Comparison of ENCODE assay signal across 12 cellular contexts in genomic region chr17:40281663-40282062, GRCh38. TPM values are rescaled to one million over a fixed set of nuclear protein-coding genes. Genes with fewer than 3 reads are reported as not detected.
DNase-seq lines count a peak whose midpoint lies in the region; ATAC-seq, FAIRE-seq and TF ChIP-seq lines count a peak whose summit lies in the region.
"Had no signal": no experiment of that assay in that cellular context is flagged by ENCODE, and none has a peak within 500 bp of the region (broad histone marks: within the 10 kb centered on the region; RNA-seq: fewer than 3 reads in every experiment).

No MANE protein-coding gene starts in this region.

- H3K36me3 Mint-ChIP-seq in activated CD8-positive, alpha-beta memory T cell treated with anti-CD3 and anti-CD28 coated beads, Interleukin-2, amount 10 ng/mL, durations not matched to agents 7 days and 5 days = peaks cover 34% of the 10 kb centered on the region
- H3K36me3 Mint-ChIP-seq in nephron progenitor cell (ENCODE audit: low read depth) = peaks cover 54% of the 10 kb centered on the region

- BruUV-seq in K562 (replicated peaks; lab: Mats Ljungman, UMichigan) = no TSS peak

- peak overlapping the region; percentile 35 for H3K4me3 Mint-ChIP-seq in activated CD8-positive, alpha-beta memory T cell treated with anti-CD3 and anti-CD28 coated beads, Interleukin-2, amount 10 ng/mL, durations not matched to agents 7 days and 5 days
- H3K4me3 Mint-ChIP-seq in nephron progenitor cell = no peak overlapping the region

- no peak overlapping the region for H3K4me3 ChIP-seq in K562
- H3K4me3 ChIP-seq in BE2C (ENCODE audit: low read depth, low read length) = no peak overlapping the region
- H3K4me3 ChIP-seq: A549, colonic mucosa, smooth muscle cell had no signal

- CTCF ChIA-PET in activated CD8-positive, alpha-beta memory T cell treated with anti-CD3 and anti-CD28 coated beads, Interleukin-2, amount 10 ng/mL, durations not matched to agents 7 days and 5 days (lab: Charles Lee) = interaction anchor here (0.7 to 3.6 kb wide), 6 partner anchors 9 to 301 kb away, joined by 3 to 14 read pairs (median 4); partner anchors contain the start of genes PSMD3 and WIPF2
- CTCF ChIA-PET in K562 (lab: Yijun Ruan, JAX; ENCODE audit: low intra/inter-chr PET ratio) = interaction anchor here (0.6 kb wide), 1 partner anchor 61 kb away, joined by 3 read pairs; no protein-coding TSS in a partner anchor

- H3K4me2 ChIP-seq in K562 (ENCODE audit: insufficient read depth, low read length) = no peak overlapping the region
- H3K4me2 ChIP-seq: A549, smooth muscle cell had no signal

- H4K20me1 ChIP-seq in K562 (replicated peaks; ENCODE audit: control insufficient read depth, insufficient read depth, low read length) = no peaks in the 10 kb centered on the region

- WGBS in K562 (ENCODE audit: insufficient coverage, low coverage, missing lambda C conversion rate) = 59% methylated on average over 2 of the region's 2 CpGs

- DNase-seq in activated CD8-positive, alpha-beta memory T cell treated with anti-CD3 and anti-CD28 coated beads, Interleukin-2, amount 10 ng/mL, durations not matched to agents 7 days and 5 days = peak; percentile 59
- no peak for DNase-seq in activated CD8-positive, alpha-beta memory T cell treated with anti-CD3 and anti-CD28 coated beads, Interleukin-2, amount 50 U/mL, for 4 hours
- peak; percentile 51 for DNase-seq in M059J (ENCODE audit: low read depth)
- DNase-seq in K562 (ENCODE audit: extremely low read depth in 1 of 4, low spot score in 3 of 4) = no peak
- no peak for DNase-seq in nephron progenitor cell
- no peak for DNase-seq in BE2C
- no peak for DNase-seq in stimulated activated CD4-positive, alpha-beta T cell treated with anti-CD3 and anti-CD28 coated beads, Interleukin-4, amount 100 ng/mL, for 1 hour
- DNase-seq: colonic mucosa, substantia nigra had no signal

- H3K27me3 Mint-ChIP-seq in activated CD8-positive, alpha-beta memory T cell treated with anti-CD3 and anti-CD28 coated beads, Interleukin-2, amount 10 ng/mL, durations not matched to agents 7 days and 5 days = no peaks in the 10 kb centered on the region
- no peaks in the 10 kb centered on the region for H3K27me3 Mint-ChIP-seq in nephron progenitor cell (ENCODE audit: low read depth, poor library complexity)

- H3K27ac ChIP-seq in K562 (ENCODE audit: extremely low read depth, low read depth, low read length) = no peak overlapping the region
- H3K27ac ChIP-seq: A549, colonic mucosa had no signal

- H3K4me1 ChIP-seq in K562 (replicated peaks in 1 of 2; ENCODE audit: control insufficient read depth in 2 of 2, insufficient read depth in 2 of 2, low read length in 2 of 2) (no peaks in the 10 kb centered on the region), BE2C (no peaks in the 10 kb centered on the region)

- intact Hi-C loops in K562 (cut with micrococcal nuclease) = no loop called here

- POLR2A ChIA-PET in K562 (lab: Yijun Ruan, JAX) = interaction anchor here (0.6 to 1.3 kb wide), 2 partner anchors 29 to 222 kb away, joined by 3 to 4 read pairs; no protein-coding TSS in a partner anchor

- no peak for TF ChIP-seq CTCF in K562 (IDR thresholded peaks at IDR 0.05 in 2 of 3, conservative IDR thresholded peaks at IDR 0.05 in 1 of 3; ENCODE audit: insufficient read depth in 2 of 3, low read depth in 1 of 3, low read length in 3 of 3)
- no peak for TF ChIP-seq CTCF in nephron progenitor cell (IDR thresholded peaks at IDR 0.05)
- no peak for TF ChIP-seq CTCF in BE2C (IDR thresholded peaks at IDR 0.05; ENCODE audit: low read depth, low read length)

- TF ChIP-seq RAD21 in K562 (CRISPR knock-in tag; conservative IDR thresholded peaks at IDR 0.05 in 1 of 2, IDR thresholded peaks at IDR 0.05 in 1 of 2) = no peak

- H3K79me2 ChIP-seq in K562 (ENCODE audit: control insufficient read depth, insufficient read depth, low read length) = no peaks in the 10 kb centered on the region

- no peak for FAIRE-seq in K562 (lab: Jason Lieb, UNC)
- FAIRE-seq: A549 had no signal

- peaks cover 49% of the 10 kb centered on the region for H3K4me1 Mint-ChIP-seq in activated CD8-positive, alpha-beta memory T cell treated with anti-CD3 and anti-CD28 coated beads, Interleukin-2, amount 10 ng/mL, durations not matched to agents 7 days and 5 days
- peaks cover 5% of the 10 kb centered on the region for H3K4me1 Mint-ChIP-seq in nephron progenitor cell

- no peaks in the 10 kb centered on the region for H3K9me3 Mint-ChIP-seq in activated CD8-positive, alpha-beta memory T cell treated with anti-CD3 and anti-CD28 coated beads, Interleukin-2, amount 10 ng/mL, durations not matched to agents 7 days and 5 days (ENCODE audit: low read depth)
- H3K9me3 Mint-ChIP-seq in nephron progenitor cell = no peaks in the 10 kb centered on the region

- in situ Hi-C loops in K562 (cut with MboI) = loop anchor here (25.0 kb wide), 1 partner anchor 269 kb away; the partner anchor contains the start of gene CSF3

- no peak for TF ChIP-seq POLR2A in K562 (conservative IDR thresholded peaks at IDR 0.05)

- H3K27me3 ChIP-seq in K562 (ENCODE audit: control insufficient read depth in 2 of 2, insufficient read depth in 2 of 2, low read length in 2 of 2) = no peaks in the 10 kb centered on the region
- no peaks in the 10 kb centered on the region for H3K27me3 ChIP-seq in BE2C
- H3K27me3 ChIP-seq: colonic mucosa had no signal

- peaks cover 44% of the 10 kb centered on the region for H3K36me3 ChIP-seq in K562 (ENCODE audit: control insufficient read depth, insufficient read depth, low read length)
- H3K36me3 ChIP-seq in BE2C = peaks cover 20% of the 10 kb centered on the region
- H3K36me3 ChIP-seq: colonic mucosa had no signal

- no peak overlapping the region for H2AFZ ChIP-seq in K562 (ENCODE audit: low read depth, low read length)

- no peaks in the 10 kb centered on the region for H3K9me1 ChIP-seq in K562 (ENCODE audit: control insufficient read depth, insufficient read depth, low read length)

- peak overlapping the region; percentile 74 for H3K27ac Mint-ChIP-seq in activated CD8-positive, alpha-beta memory T cell treated with anti-CD3 and anti-CD28 coated beads, Interleukin-2, amount 10 ng/mL, durations not matched to agents 7 days and 5 days
- peak overlapping the region; percentile 78 for H3K27ac Mint-ChIP-seq in nephron progenitor cell

- ATAC-seq in activated CD8-positive, alpha-beta memory T cell treated with anti-CD3 and anti-CD28 coated beads, Interleukin-2, amount 10 ng/mL, durations not matched to agents 7 days and 5 days = peak; percentile 41
- no peak for ATAC-seq in K562
- ATAC-seq in GM19023 (IDR thresholded peaks at IDR 0.05; ENCODE audit: unreplicated experiment) = no peak
- ATAC-seq: A549 had no signal

- H3K9ac ChIP-seq in K562 (ENCODE audit: insufficient read depth in 1 of 2, low read depth in 2 of 2, low read length in 2 of 2) = no peak overlapping the region

- no peak for TF ChIP-seq EP300 in K562 (IDR thresholded peaks at IDR 0.05; ENCODE audit: low read length)

- H3K9me3 ChIP-seq in K562 (replicated peaks; ENCODE audit: control insufficient read depth, insufficient read depth, low read depth, low read length) (no peaks in the 10 kb centered on the region), BE2C (no peaks in the 10 kb centered on the region)
- H3K9me3 ChIP-seq: A549, colonic mucosa had no signal

RNA-seq across cellular contexts. Expression of gene CDC6, which starts 6.0 kb away (rescaled TPM):
- 100 to 1,000 TPM; 109 to 111 TPM for total RNA-seq in activated CD8-positive, alpha-beta memory T cell treated with anti-CD3 and anti-CD28 coated beads, Interleukin-2, amount 10 ng/mL, durations not matched to agents 7 days and 5 days
- total RNA-seq in M059J (2014; rRNA removed; shearing (Covaris generic)) = 37.5 and 48.9 TPM in 2 replicates
- total RNA-seq in K562 (2011; cell fraction: chromatin; rRNA removed; ENCODE audit: low replicate concordance) = 102 and 166 TPM in 2 replicates
- total RNA-seq in K562 (2011; cell fraction: nucleolus; rRNA removed) = 52.6 and 55.5 TPM in 2 replicates
- total RNA-seq in K562 (2011; cell fraction: nucleoplasm; rRNA removed) = 82.0 and 95.0 TPM in 2 replicates
- total RNA-seq in K562 (2014; rRNA removed) (67.4 and 78.9 TPM in 2 replicates), K562 (2014; rRNA removed; fragmentation: Illumina TruSeq; extraction: Trizol) (119 and 133 TPM in 2 replicates), K562 (2015; rRNA removed; fragmentation: Illumina TruSeq; extraction: Trizol) (110 and 112 TPM in 2 replicates), K562 (2021) (121 and 126 TPM in 2 replicates)
- polyA plus RNA-seq in K562 (2011; rRNA removed) (63.3 and 106 TPM in 2 replicates), K562 (2014; fragmentation: Illumina TruSeq; extraction: Trizol) (141 and 150 TPM in 2 replicates), K562 (2014; fragmentation: Nextera tagmentation; extraction: Ambion mirVana) (10 to 100 TPM; 29.6 to 55.0 TPM), K562 (2014; rRNA removed) (70.5 and 73.4 TPM in 2 replicates)
- polyA plus RNA-seq in K562 (2011; cell fraction: cytosol; rRNA removed) = 26.5 and 34.3 TPM in 2 replicates
- 33.5 and 41.3 TPM in 2 replicates for polyA plus RNA-seq in K562 (2011; cell fraction: nucleus; rRNA removed)
- 67.6 and 73.5 TPM in 2 replicates for polyA plus RNA-seq in K562 (2012)
- polyA minus RNA-seq in K562 (2011; rRNA and poly(A)+ RNA removed) = 64.2 and 81.5 TPM in 2 replicates
- polyA minus RNA-seq in K562 (2011; cell fraction: cytosol; rRNA and poly(A)+ RNA removed) = 15.9 and 41.5 TPM in 2 replicates
- 28.5 and 39.0 TPM in 2 replicates for polyA minus RNA-seq in K562 (2011; cell fraction: nucleus; rRNA and poly(A)+ RNA removed)
- polyA plus RNA-seq in BE2C (2012; ENCODE audit: insufficient read depth, insufficient read length, low read depth) = 7.1 TPM

RNA-seq across cellular contexts. Expression of gene RARA, which starts 27.3 kb away (rescaled TPM):
- 10 to 100 TPM; 29.9 to 39.5 TPM for total RNA-seq in activated CD8-positive, alpha-beta memory T cell treated with anti-CD3 and anti-CD28 coated beads, Interleukin-2, amount 10 ng/mL, durations not matched to agents 7 days and 5 days
- 9.4 and 17.8 TPM in 2 replicates for total RNA-seq in M059J (2014; rRNA removed; shearing (Covaris generic))
- total RNA-seq in K562 (2011; cell fraction: chromatin; rRNA removed; ENCODE audit: low replicate concordance) = 7.6 and 15.2 TPM in 2 replicates
- 9.7 and 10.0 TPM in 2 replicates for total RNA-seq in K562 (2011; cell fraction: nucleolus; rRNA removed)
- 5.5 and 6.0 TPM in 2 replicates for total RNA-seq in K562 (2011; cell fraction: nucleoplasm; rRNA removed)
- 13.6 and 18.7 TPM in 2 replicates for total RNA-seq in K562 (2014; rRNA removed)
- 5.0 and 7.5 TPM in 2 replicates for total RNA-seq in K562 (2014; rRNA removed; fragmentation: Illumina TruSeq; extraction: Trizol)
- total RNA-seq in K562 (2015; rRNA removed; fragmentation: Illumina TruSeq; extraction: Trizol) = 7.9 and 8.3 TPM in 2 replicates
- total RNA-seq in K562 (2021) = 26.2 and 28.0 TPM in 2 replicates
- polyA plus RNA-seq in K562 (2011; rRNA removed) = 2.7 and 3.5 TPM in 2 replicates
- polyA plus RNA-seq in K562 (2011; cell fraction: cytosol; rRNA removed) = 1.4 and 4.5 TPM in 2 replicates
- 4.6 and 15.6 TPM in 2 replicates for polyA plus RNA-seq in K562 (2011; cell fraction: nucleus; rRNA removed)
- polyA plus RNA-seq in K562 (2012) = 16.2 and 25.9 TPM in 2 replicates
- 24.2 and 25.2 TPM in 2 replicates for polyA plus RNA-seq in K562 (2014; fragmentation: Illumina TruSeq; extraction: Trizol)
- polyA plus RNA-seq in K562 (2014; fragmentation: Nextera tagmentation; extraction: Ambion mirVana) = under 1 TPM; 0.10 TPM
- 12.2 and 13.0 TPM in 2 replicates for polyA plus RNA-seq in K562 (2014; rRNA removed)
- 2.8 and 4.2 TPM in 2 replicates for polyA minus RNA-seq in K562 (2011; rRNA and poly(A)+ RNA removed)
- polyA minus RNA-seq in K562 (2011; cell fraction: cytosol; rRNA and poly(A)+ RNA removed) = 9.2 and 9.8 TPM in 2 replicates
- 3.9 and 4.2 TPM in 2 replicates for polyA minus RNA-seq in K562 (2011; cell fraction: nucleus; rRNA and poly(A)+ RNA removed)
- 141 TPM for polyA plus RNA-seq in BE2C (2012; ENCODE audit: insufficient read depth, insufficient read length, low read depth)

Comparison
In these comparisons a context has a peak if more than half of its experiments do, and no peak if none do; other contexts are left out.
1. DNase-seq: peak in activated CD8-positive, alpha-beta memory T cell treated with anti-CD3 and anti-CD28 coated beads, Interleukin-2, amount 10 ng/mL, durations not matched to agents 7 days and 5 days (single experiment) and M059J (single experiment); none in activated CD8-positive, alpha-beta memory T cell treated with anti-CD3 and anti-CD28 coated beads, Interleukin-2, amount 50 U/mL, for 4 hours (single experiment), K562 (0 of 4), nephron progenitor cell (single experiment), BE2C (single experiment) and stimulated activated CD4-positive, alpha-beta T cell treated with anti-CD3 and anti-CD28 coated beads, Interleukin-4, amount 100 ng/mL, for 1 hour (single experiment).